Comparison of ENCODE assay signal across 1 cellular context in the genomic region with DNA sequence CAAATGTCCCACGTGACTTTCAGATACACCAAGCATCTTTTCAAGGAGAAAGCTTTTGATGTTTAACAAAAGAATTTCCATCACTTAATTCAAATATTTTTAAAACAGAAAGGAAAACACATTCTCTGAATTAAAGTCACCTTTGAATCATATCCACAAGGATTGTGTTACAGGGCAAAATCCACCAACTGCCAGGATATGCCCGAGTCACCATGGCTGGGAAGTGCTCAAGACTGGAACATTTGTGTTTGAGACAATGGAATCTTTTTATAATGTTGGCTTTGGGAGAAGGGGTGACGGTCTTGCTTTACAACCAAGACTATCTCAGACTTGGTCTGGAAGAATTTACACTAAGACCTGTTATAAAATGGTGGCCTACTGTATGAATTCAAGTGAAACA.
TF ChIP-seq lines count a peak whose summit lies in the region.

No MANE protein-coding gene starts in this region.

TF ChIP-seq in GM23338, 12 proteins besides CTCF, POLR2A, EP300 and RAD21 (continued from another document):
- TF ChIP-seq, protein P1, sequence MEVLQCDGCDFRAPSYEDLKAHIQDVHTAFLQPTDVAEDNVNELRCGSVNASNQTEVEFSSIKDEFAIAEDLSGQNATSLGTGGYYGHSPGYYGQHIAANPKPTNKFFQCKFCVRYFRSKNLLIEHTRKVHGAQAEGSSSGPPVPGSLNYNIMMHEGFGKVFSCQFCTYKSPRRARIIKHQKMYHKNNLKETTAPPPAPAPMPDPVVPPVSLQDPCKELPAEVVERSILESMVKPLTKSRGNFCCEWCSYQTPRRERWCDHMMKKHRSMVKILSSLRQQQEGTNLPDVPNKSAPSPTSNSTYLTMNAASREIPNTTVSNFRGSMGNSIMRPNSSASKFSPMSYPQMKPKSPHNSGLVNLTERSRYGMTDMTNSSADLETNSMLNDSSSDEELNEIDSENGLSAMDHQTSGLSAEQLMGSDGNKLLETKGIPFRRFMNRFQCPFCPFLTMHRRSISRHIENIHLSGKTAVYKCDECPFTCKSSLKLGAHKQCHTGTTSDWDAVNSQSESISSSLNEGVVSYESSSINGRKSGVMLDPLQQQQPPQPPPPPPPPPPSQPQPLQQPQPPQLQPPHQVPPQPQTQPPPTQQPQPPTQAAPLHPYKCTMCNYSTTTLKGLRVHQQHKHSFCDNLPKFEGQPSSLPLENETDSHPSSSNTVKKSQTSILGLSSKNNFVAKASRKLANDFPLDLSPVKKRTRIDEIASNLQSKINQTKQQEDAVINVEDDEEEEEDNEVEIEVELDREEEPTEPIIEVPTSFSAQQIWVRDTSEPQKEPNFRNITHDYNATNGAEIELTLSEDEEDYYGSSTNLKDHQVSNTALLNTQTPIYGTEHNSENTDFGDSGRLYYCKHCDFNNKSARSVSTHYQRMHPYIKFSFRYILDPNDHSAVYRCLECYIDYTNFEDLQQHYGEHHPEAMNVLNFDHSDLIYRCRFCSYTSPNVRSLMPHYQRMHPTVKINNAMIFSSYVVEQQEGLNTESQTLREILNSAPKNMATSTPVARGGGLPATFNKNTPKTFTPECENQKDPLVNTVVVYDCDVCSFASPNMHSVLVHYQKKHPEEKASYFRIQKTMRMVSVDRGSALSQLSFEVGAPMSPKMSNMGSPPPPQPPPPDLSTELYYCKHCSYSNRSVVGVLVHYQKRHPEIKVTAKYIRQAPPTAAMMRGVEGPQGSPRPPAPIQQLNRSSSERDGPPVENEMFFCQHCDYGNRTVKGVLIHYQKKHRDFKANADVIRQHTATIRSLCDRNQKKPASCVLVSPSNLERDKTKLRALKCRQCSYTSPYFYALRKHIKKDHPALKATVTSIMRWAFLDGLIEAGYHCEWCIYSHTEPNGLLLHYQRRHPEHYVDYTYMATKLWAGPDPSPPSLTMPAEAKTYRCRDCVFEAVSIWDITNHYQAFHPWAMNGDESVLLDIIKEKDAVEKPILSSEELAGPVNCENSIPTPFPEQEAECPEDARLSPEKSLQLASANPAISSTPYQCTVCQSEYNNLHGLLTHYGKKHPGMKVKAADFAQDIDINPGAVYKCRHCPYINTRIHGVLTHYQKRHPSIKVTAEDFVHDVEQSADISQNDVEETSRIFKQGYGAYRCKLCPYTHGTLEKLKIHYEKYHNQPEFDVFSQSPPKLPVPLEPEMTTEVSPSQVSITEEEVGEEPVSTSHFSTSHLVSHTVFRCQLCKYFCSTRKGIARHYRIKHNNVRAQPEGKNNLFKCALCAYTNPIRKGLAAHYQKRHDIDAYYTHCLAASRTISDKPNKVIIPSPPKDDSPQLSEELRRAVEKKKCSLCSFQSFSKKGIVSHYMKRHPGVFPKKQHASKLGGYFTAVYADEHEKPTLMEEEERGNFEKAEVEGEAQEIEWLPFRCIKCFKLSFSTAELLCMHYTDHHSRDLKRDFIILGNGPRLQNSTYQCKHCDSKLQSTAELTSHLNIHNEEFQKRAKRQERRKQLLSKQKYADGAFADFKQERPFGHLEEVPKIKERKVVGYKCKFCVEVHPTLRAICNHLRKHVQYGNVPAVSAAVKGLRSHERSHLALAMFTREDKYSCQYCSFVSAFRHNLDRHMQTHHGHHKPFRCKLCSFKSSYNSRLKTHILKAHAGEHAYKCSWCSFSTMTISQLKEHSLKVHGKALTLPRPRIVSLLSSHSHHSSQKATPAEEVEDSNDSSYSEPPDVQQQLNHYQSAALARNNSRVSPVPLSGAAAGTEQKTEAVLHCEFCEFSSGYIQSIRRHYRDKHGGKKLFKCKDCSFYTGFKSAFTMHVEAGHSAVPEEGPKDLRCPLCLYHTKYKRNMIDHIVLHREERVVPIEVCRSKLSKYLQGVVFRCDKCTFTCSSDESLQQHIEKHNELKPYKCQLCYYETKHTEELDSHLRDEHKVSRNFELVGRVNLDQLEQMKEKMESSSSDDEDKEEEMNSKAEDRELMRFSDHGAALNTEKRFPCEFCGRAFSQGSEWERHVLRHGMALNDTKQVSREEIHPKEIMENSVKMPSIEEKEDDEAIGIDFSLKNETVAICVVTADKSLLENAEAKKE (CRISPR knock-in tag; IDR thresholded peaks at IDR 0.05), result no peak
- TF ChIP-seq, protein P2, sequence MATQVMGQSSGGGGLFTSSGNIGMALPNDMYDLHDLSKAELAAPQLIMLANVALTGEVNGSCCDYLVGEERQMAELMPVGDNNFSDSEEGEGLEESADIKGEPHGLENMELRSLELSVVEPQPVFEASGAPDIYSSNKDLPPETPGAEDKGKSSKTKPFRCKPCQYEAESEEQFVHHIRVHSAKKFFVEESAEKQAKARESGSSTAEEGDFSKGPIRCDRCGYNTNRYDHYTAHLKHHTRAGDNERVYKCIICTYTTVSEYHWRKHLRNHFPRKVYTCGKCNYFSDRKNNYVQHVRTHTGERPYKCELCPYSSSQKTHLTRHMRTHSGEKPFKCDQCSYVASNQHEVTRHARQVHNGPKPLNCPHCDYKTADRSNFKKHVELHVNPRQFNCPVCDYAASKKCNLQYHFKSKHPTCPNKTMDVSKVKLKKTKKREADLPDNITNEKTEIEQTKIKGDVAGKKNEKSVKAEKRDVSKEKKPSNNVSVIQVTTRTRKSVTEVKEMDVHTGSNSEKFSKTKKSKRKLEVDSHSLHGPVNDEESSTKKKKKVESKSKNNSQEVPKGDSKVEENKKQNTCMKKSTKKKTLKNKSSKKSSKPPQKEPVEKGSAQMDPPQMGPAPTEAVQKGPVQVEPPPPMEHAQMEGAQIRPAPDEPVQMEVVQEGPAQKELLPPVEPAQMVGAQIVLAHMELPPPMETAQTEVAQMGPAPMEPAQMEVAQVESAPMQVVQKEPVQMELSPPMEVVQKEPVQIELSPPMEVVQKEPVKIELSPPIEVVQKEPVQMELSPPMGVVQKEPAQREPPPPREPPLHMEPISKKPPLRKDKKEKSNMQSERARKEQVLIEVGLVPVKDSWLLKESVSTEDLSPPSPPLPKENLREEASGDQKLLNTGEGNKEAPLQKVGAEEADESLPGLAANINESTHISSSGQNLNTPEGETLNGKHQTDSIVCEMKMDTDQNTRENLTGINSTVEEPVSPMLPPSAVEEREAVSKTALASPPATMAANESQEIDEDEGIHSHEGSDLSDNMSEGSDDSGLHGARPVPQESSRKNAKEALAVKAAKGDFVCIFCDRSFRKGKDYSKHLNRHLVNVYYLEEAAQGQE (IDR thresholded peaks at IDR 0.05; ENCODE audit: unreplicated experiment), result no peak
- no peak for TF ChIP-seq JUNB (IDR thresholded peaks at IDR 0.05; ENCODE audit: unreplicated experiment)
- no peak for TF ChIP-seq CREB1 (CRISPR knock-in tag; IDR thresholded peaks at IDR 0.05; ENCODE audit: low read depth)
